Comparison of ENCODE assay signal across 13 cellular contexts in the genomic region with DNA sequence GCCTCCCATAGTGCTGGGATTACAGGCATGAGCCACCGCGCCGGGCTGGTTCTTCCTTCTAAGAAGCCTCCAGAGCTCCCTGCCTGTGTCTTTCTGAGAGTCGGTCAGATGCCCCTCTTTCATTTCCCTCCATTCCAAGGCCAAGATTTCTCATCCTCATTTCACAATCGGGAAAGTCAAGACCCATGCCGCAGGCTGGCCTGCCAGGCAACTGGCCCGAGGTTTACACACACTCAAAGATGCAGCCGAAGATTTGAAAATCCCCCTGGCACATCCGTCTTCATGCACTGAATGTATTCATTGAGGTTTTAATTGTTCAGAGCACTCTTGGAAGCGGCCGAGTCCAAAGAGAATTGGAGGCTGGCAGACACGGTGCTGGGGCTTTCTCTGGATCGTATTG.
"Had no signal": no experiment of that assay in that cellular context is flagged by ENCODE, and none has a peak within 500 bp of the region (broad histone marks: within the 10 kb centered on the region; RNA-seq: fewer than 3 reads in every experiment).

No MANE protein-coding gene starts in this region.

- H3K9me3 ChIP-seq: neutrophil had no signal

- DNase-seq: activated CD4-positive, alpha-beta memory T cell treated with anti-CD3 and anti-CD28 coated beads for 36 hours; activated CD4-positive, alpha-beta T cell treated with anti-CD3 and anti-CD28 coated beads for 1 hour; activated gamma-delta T cell; activated T-cell treated with anti-CD3 and anti-CD28 coated beads, Interleukin-2, amount 50 U/mL, for 48 hours; dorsolateral prefrontal cortex; kidney; left ventricle myocardium superior; midbrain; right cardiac atrium; stimulated activated CD4-positive, alpha-beta T cell treated with anti-CD3 and anti-CD28 coated beads, Interleukin-12 subunit alpha, Interleukin-12 subunit beta, amount 100 ng/mL, for 4 hours; stimulated activated naive CD4-positive, alpha-beta T cell had no signal

- FAIRE-seq: kidney had no signal

- H3K27me3 ChIP-seq: dorsolateral prefrontal cortex, hepatocyte, neutrophil had no signal

- H3K27ac ChIP-seq: neutrophil had no signal

- H3K4me2 ChIP-seq: hepatocyte had no signal

- H2AFZ ChIP-seq: hepatocyte had no signal

- H3K79me2 ChIP-seq: hepatocyte had no signal

- H3K36me3 ChIP-seq: neutrophil had no signal

- H3K4me3 ChIP-seq: dorsolateral prefrontal cortex, hepatocyte had no signal
